Comparison of ENCODE assay signal across 9 cellular contexts in genomic region chr9:83583151-83584014, GRCh38. TPM values are rescaled to one million over a fixed set of nuclear protein-coding genes. Genes with fewer than 3 reads are reported as not detected.
DNase-seq lines count a peak whose midpoint lies in the region; ATAC-seq and TF ChIP-seq lines count a peak whose summit lies in the region.
"Had no signal": no experiment of that assay in that cellular context is flagged by ENCODE, and none has a peak within 500 bp of the region (broad histone marks: within the 10 kb centered on the region; RNA-seq: fewer than 3 reads in every experiment).

No MANE protein-coding gene starts in this region.

- ATAC-seq in GM21786 (IDR thresholded peaks at IDR 0.05; ENCODE audit: unreplicated experiment): peak; percentile 85
- ATAC-seq in psoas muscle: peak in 3 of 4 donors; percentile 65 to 77 (median 67)
- no peak for ATAC-seq in GM18520 (IDR thresholded peaks at IDR 0.05; ENCODE audit: unreplicated experiment)

- H3K27ac ChIP-seq in psoas muscle: no peak overlapping the region
- H3K27ac ChIP-seq: epithelial cell of prostate had no signal

- no peaks in the 10 kb centered on the region for H3K27me3 ChIP-seq in psoas muscle (ENCODE audit: insufficient read depth in 3 of 3, low read length in 2 of 3)

- WGBS in psoas muscle, 3 donors: 72 to 75% (median 75%) methylated on average over 6 of the region's 6 CpGs

- peak; percentile 77 for DNase-seq in SIG-M5 treated with dmso at 0.1 percent for 504 hours (lab: John Stamatoyannopoulos, UW; ENCODE audit: unreplicated experiment)
- DNase-seq in SIG-M5 (lab: John Stamatoyannopoulos, UW): no peak
- peak; percentile 14 for DNase-seq in NCI-H1105 treated with DMSO at 0.1 percent for 48 hours (lab: John Stamatoyannopoulos, UW)
- DNase-seq in activated CD4-positive, alpha-beta T cell treated with anti-CD3 and anti-CD28 coated beads, Interleukin-2, amount 50 U/mL, for 48 hours: peak; percentile 10 to 30
- peak; percentile 46 for DNase-seq in glomerular visceral epithelial cell (ENCODE audit: extremely low spot score)
- no peak for DNase-seq in psoas muscle

- intact Hi-C loops in psoas muscle (cut with DNase I): no loop called here

- H3K9me3 ChIP-seq in psoas muscle: peaks cover 3% of the 10 kb centered on the region

- H3K4me1 ChIP-seq in psoas muscle: no peaks in the 10 kb centered on the region

- peaks cover 5 to 11% of the 10 kb centered on the region in 2 donors for H3K36me3 ChIP-seq in psoas muscle (ENCODE audit: insufficient read depth in 1 of 2, low read depth in 1 of 2)

- TF ChIP-seq CTCF in psoas muscle (IDR thresholded peaks at IDR 0.05): peak; percentile 66

- H3K4me3 ChIP-seq in psoas muscle: no peak overlapping the region

RNA-seq across cellular contexts. Expression of gene IDNK, which starts 39.6 kb away (rescaled TPM):
- total RNA-seq in psoas muscle: 1 to 10 TPM; 1.0 to 1.8 (median 1.2) TPM
- polyA plus RNA-seq in psoas muscle: 1 to 10 TPM in 1 of 3 donors, under 1 TPM in 2; 0.38 to 1.0 (median 0.83) TPM

RNA-seq across cellular contexts. Expression of gene FRMD3, which starts 45.2 kb away (rescaled TPM):
- total RNA-seq in psoas muscle: 10 to 100 TPM; 27.5 to 41.0 (median 37.8) TPM
- 100 to 1,000 TPM in 1 of 3 donors, 10 to 100 TPM in 1, 1 to 10 TPM in 1; 8.5 to 182 (median 55.9) TPM for polyA plus RNA-seq in psoas muscle

Comparison
In these comparisons a context has a peak if more than half of its experiments do, and no peak if none do; other contexts are left out.
1. DNase-seq: peak in SIG-M5 treated with dmso at 0.1 percent for 504 hours (single experiment), NCI-H1105 treated with DMSO at 0.1 percent for 48 hours (single experiment), activated CD4-positive, alpha-beta T cell treated with anti-CD3 and anti-CD28 coated beads, Interleukin-2, amount 50 U/mL, for 48 hours (2 of 2) and glomerular visceral epithelial cell (single experiment); none in SIG-M5 (single experiment) and psoas muscle (0 of 2).